ENCODE assay signal across 1 cellular context in genomic region chr9:90964101-90965020, GRCh38.
TF ChIP-seq lines count a peak whose summit lies in the region.

No MANE protein-coding gene starts in this region.

TF ChIP-seq in IMR-90, 13 proteins besides CTCF, POLR2A, EP300 and RAD21 (continued from another document):
- TF ChIP-seq ELK1 (IDR thresholded peaks at IDR 0.05; ENCODE audit: borderline replicate concordance, low read depth, low read length), result no peak
